ENCODE assay signal across 8 cellular contexts in the genomic region with DNA sequence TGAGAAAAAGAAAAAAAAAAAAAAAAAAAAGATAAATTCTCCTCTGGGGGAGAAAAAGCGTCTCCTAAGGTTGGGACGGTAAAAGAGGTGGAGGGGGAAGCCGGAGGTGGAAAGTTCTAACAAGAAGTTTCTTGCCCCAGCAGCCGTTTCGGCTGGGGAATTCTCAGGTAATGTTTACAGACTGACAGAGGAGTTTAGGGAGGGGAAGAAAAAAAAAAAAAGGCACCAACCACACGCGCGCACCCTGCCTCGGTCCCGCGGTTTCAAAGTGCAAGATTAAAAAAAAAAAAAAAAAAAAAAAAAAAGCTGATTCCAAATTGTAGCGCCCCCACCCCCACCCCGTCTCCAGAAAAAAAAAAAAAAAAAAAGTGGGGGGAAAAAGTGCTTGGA. TPM values are rescaled to one million over a fixed set of nuclear protein-coding genes. Genes with fewer than 3 reads are reported as not detected.
DNase-seq lines count a peak whose midpoint lies in the region; ATAC-seq and TF ChIP-seq lines count a peak whose summit lies in the region.

No MANE protein-coding gene starts in this region.

- H3K36me3 ChIP-seq in ES-I3 (ENCODE audit: insufficient read depth, low read length): peaks cover 2% of the 10 kb centered on the region; the same call in 1 of the 2 replicates

- TF ChIP-seq CTCF in coronary artery (IDR thresholded peaks at IDR 0.05): no peak

- H3K4me1 Mint-ChIP-seq in natural killer cell treated with Interleukin-12 subunit alpha and Interleukin-12 subunit beta and Interleukin-15 and Interleukin-18, amount 100 ng/mL, for 72 hours (ENCODE audit: low read depth in 2 of 2): peaks cover 64 to 70% of the 10 kb centered on the region in 2 donors

- peak overlapping the region; percentile 98 to 99 for H3K27ac ChIP-seq in coronary artery

- H3K9me3 Mint-ChIP-seq in natural killer cell treated with Interleukin-12 subunit alpha and Interleukin-12 subunit beta and Interleukin-15 and Interleukin-18, amount 100 ng/mL, for 72 hours: no peaks in the 10 kb centered on the region

- H3K4me1 ChIP-seq in ES-I3 (ENCODE audit: insufficient read depth, low read length): peaks cover 19% of the 10 kb centered on the region

- H3K9me3 ChIP-seq in ES-I3 (ENCODE audit: control insufficient read depth, insufficient read depth, low read length): no peaks in the 10 kb centered on the region

- DNase-seq in T follicular helper cell (ENCODE audit: low read depth) (peak; percentile 31), coronary artery (ENCODE audit: low spot score) (no peak), kidney glomerular epithelial cell (lab: John Stamatoyannopoulos, UW) (no peak), OCI-M1 (lab: John Stamatoyannopoulos, UW) (no peak), EL (no peak)
- peak; percentile 74 for DNase-seq in natural killer cell treated with Interleukin-12 subunit alpha and Interleukin-12 subunit beta and Interleukin-15 and Interleukin-18, amount 100 ng/mL, for 72 hours (ENCODE audit: low spot score)

- H3K36me3 Mint-ChIP-seq in natural killer cell treated with Interleukin-12 subunit alpha and Interleukin-12 subunit beta and Interleukin-15 and Interleukin-18, amount 100 ng/mL, for 72 hours: peaks cover 6% of the 10 kb centered on the region

- peak overlapping the region; percentile 89 for H3K4me3 Mint-ChIP-seq in natural killer cell treated with Interleukin-12 subunit alpha and Interleukin-12 subunit beta and Interleukin-15 and Interleukin-18, amount 100 ng/mL, for 72 hours

- H3K4me3 ChIP-seq in coronary artery: peak overlapping the region; percentile 97

- no peaks in the 10 kb centered on the region for H3K27me3 Mint-ChIP-seq in natural killer cell treated with Interleukin-12 subunit alpha and Interleukin-12 subunit beta and Interleukin-15 and Interleukin-18, amount 100 ng/mL, for 72 hours

- peak overlapping the region; percentile 62 for H3K9ac ChIP-seq in ES-I3 (ENCODE audit: low read depth, low read length)

- H3K27ac Mint-ChIP-seq in natural killer cell treated with Interleukin-12 subunit alpha and Interleukin-12 subunit beta and Interleukin-15 and Interleukin-18, amount 100 ng/mL, for 72 hours: peak overlapping the region; percentile 82 to 96

- peak in 1 of 2 donors; percentile 41 for ATAC-seq in natural killer cell treated with Interleukin-12 subunit alpha and Interleukin-12 subunit beta and Interleukin-15 and Interleukin-18, amount 100 ng/mL, for 72 hours
- ATAC-seq in HG03139 (IDR thresholded peaks at IDR 0.05; ENCODE audit: unreplicated experiment): no peak

RNA-seq across cellular contexts. Expression of gene DHRS3, which starts 0.5 kb away (rescaled TPM):
- 100 to 1,000 TPM in 1 of 2 donors, 10 to 100 TPM in 1; 96.6 to 178 TPM for total RNA-seq in natural killer cell treated with Interleukin-12 subunit alpha and Interleukin-12 subunit beta and Interleukin-15 and Interleukin-18, amount 100 ng/mL, for 72 hours

RNA-seq across cellular contexts. Expression of gene AADACL4, which starts 26.4 kb away (rescaled TPM):
- not detected for total RNA-seq in natural killer cell treated with Interleukin-12 subunit alpha and Interleukin-12 subunit beta and Interleukin-15 and Interleukin-18, amount 100 ng/mL, for 72 hours

Comparison
In these comparisons a context has a peak if more than half of its experiments do, and no peak if none do; other contexts are left out.
1. DNase-seq: peak in T follicular helper cell (single experiment) and natural killer cell treated with Interleukin-12 subunit alpha and Interleukin-12 subunit beta and Interleukin-15 and Interleukin-18, amount 100 ng/mL, for 72 hours (single experiment); none in coronary artery (single experiment), kidney glomerular epithelial cell (single experiment), OCI-M1 (single experiment) and EL (single experiment).